Comparison of ENCODE assay signal across 33 cellular contexts in the genomic region with DNA sequence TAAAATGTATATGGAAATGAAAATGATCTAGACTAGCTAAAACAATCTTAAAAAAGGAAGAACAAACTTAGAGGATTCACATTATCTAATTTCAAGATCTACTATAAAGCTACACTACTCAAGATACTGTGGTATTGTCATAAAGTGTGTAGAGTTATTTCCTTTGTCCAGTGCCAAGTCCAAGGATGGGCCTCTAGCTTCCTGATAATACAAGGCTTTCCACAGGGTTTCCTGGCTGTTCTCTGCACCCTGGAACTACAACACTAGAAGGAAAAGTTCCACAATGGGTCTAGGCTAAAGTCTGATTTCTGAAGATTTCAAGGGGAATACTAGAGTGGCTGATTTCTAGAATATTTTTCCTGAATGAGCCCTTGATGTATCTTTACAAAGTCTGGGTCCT. TPM values are rescaled to one million over a fixed set of nuclear protein-coding genes. Genes with fewer than 3 reads are reported as not detected.
"Had no signal": no experiment of that assay in that cellular context is flagged by ENCODE, and none has a peak within 500 bp of the region (broad histone marks: within the 10 kb centered on the region; RNA-seq: fewer than 3 reads in every experiment).

No MANE protein-coding gene starts in this region.

- H3K4me3 Mint-ChIP-seq: activated CD4-positive, alpha-beta memory T cell treated with anti-CD3 and anti-CD28 coated beads, Interleukin-2, amount 10 ng/mL, durations not matched to agents 7 days and 5 days; activated CD8-positive, alpha-beta memory T cell treated with anti-CD3 and anti-CD28 coated beads, Interleukin-2, amount 10 ng/mL, durations not matched to agents 7 days and 5 days; activated naive CD4-positive, alpha-beta T cell treated with anti-CD3 and anti-CD28 coated beads, Interleukin-2, amount 10 ng/mL, durations not matched to agents 7 days and 5 days; activated naive CD8-positive, alpha-beta T cell; activated naive CD8-positive, alpha-beta T cell treated with anti-CD3 and anti-CD28 coated beads, Interleukin-2, amount 50 U/mL, for 24 hours; brain; T-helper 1 cell treated with Interleukin-12 subunit alpha and Interleukin-12 subunit beta and Interleukin-4 antibody, amounts not matched to agents 30 μg/mL and 1 μg/mL, for 36 hours; T-helper 2 cell treated with Interferon-gamma antibody and Interleukin-4, amounts not matched to agents 5 μg/mL and 100 μg/mL, for 36 hours had no signal

- DNase-seq: activated CD4-positive, alpha-beta memory T cell treated with anti-CD3 and anti-CD28 coated beads, Interleukin-2, amount 10 ng/mL, durations not matched to agents 7 days and 5 days; activated CD4-positive, alpha-beta T cell treated with anti-CD3 and anti-CD28 coated beads for 1 hour; activated CD4-positive, alpha-beta T cell treated with anti-CD3 and anti-CD28 coated beads for 48 hours; activated CD4-positive, CD25-positive, alpha-beta regulatory T cell; activated CD8-positive, alpha-beta memory T cell treated with anti-CD3 and anti-CD28 coated beads for 24 hours; activated CD8-positive, alpha-beta memory T cell treated with anti-CD3 and anti-CD28 coated beads, Interleukin-2, amount 10 ng/mL, durations not matched to agents 7 days and 5 days; activated CD8-positive, alpha-beta memory T cell treated with anti-CD3 and anti-CD28 coated beads, Interleukin-2, amount 50 U/mL, for 48 hours; activated effector memory CD4-positive, alpha-beta T cell treated with Interleukin-2 at 50 U/mL for 16 hours; activated naive CD4-positive, alpha-beta T cell treated with anti-CD3 and anti-CD28 coated beads, Interleukin-2, amount 10 ng/mL, durations not matched to agents 7 days and 5 days; activated naive CD8-positive, alpha-beta T cell treated with anti-CD3 and anti-CD28 coated beads, Interleukin-2, amount 50 U/mL, for 24 hours; activated T-cell treated with anti-CD3 and anti-CD28 coated beads, Interleukin-2, amount 50 U/mL, for 48 hours; anterior cingulate cortex; Karpas-422; NCI-H1048; NCI-H1436 treated with DMSO at 0.1 percent for 48 hours; NCI-H1694 treated with DMSO at 0.1 percent for 48 hours; NCI-H2029; NCI-H345; NCI-H524 treated with DMSO at 0.1 percent for 48 hours; PC-3; Peyer's patch; RPMI8226; SHP77 treated with DMSO at 0.1 percent for 48 hours; SK-N-SH; WERI-Rb-1 had no signal

- H3K27ac Mint-ChIP-seq: activated CD4-positive, alpha-beta memory T cell treated with anti-CD3 and anti-CD28 coated beads, Interleukin-2, amount 10 ng/mL, durations not matched to agents 7 days and 5 days; activated CD8-positive, alpha-beta memory T cell treated with anti-CD3 and anti-CD28 coated beads, Interleukin-2, amount 10 ng/mL, durations not matched to agents 7 days and 5 days; activated naive CD4-positive, alpha-beta T cell treated with anti-CD3 and anti-CD28 coated beads, Interleukin-2, amount 10 ng/mL, durations not matched to agents 7 days and 5 days; activated naive CD8-positive, alpha-beta T cell; activated naive CD8-positive, alpha-beta T cell treated with anti-CD3 and anti-CD28 coated beads, Interleukin-2, amount 50 U/mL, for 24 hours; brain; T-helper 1 cell treated with Interleukin-12 subunit alpha and Interleukin-12 subunit beta and Interleukin-4 antibody, amounts not matched to agents 30 μg/mL and 1 μg/mL, for 36 hours; T-helper 2 cell treated with Interferon-gamma antibody and Interleukin-4, amounts not matched to agents 5 μg/mL and 100 μg/mL, for 36 hours had no signal

- H3K36me3 Mint-ChIP-seq: activated naive CD4-positive, alpha-beta T cell treated with anti-CD3 and anti-CD28 coated beads, Interleukin-2, amount 10 ng/mL, durations not matched to agents 7 days and 5 days; activated naive CD8-positive, alpha-beta T cell; brain had no signal

- H3K9me3 ChIP-seq: Peyer's patch, SJSA1, SK-N-SH had no signal

- H3K4me1 ChIP-seq: SJSA1 had no signal

- H3K4me3 ChIP-seq: K562, Peyer's patch, SJSA1 had no signal

- ATAC-seq: activated CD8-positive, alpha-beta memory T cell treated with anti-CD3 and anti-CD28 coated beads, Interleukin-2, amount 10 ng/mL, durations not matched to agents 7 days and 5 days; activated naive CD8-positive, alpha-beta T cell treated with anti-CD3 and anti-CD28 coated beads, Interleukin-2, amount 50 U/mL, for 24 hours; K562; PC-3 had no signal

- H3K4me1 Mint-ChIP-seq: activated naive CD4-positive, alpha-beta T cell treated with anti-CD3 and anti-CD28 coated beads, Interleukin-2, amount 10 ng/mL, durations not matched to agents 7 days and 5 days; brain had no signal

- H3K27me3 ChIP-seq: Peyer's patch had no signal

- H3K9me3 Mint-ChIP-seq: activated CD4-positive, alpha-beta memory T cell treated with anti-CD3 and anti-CD28 coated beads, Interleukin-2, amount 10 ng/mL, durations not matched to agents 7 days and 5 days; activated naive CD4-positive, alpha-beta T cell treated with anti-CD3 and anti-CD28 coated beads, Interleukin-2, amount 10 ng/mL, durations not matched to agents 7 days and 5 days; T-helper 1 cell treated with Interleukin-12 subunit alpha and Interleukin-12 subunit beta and Interleukin-4 antibody, amounts not matched to agents 30 μg/mL and 1 μg/mL, for 36 hours; T-helper 2 cell treated with Interferon-gamma antibody and Interleukin-4, amounts not matched to agents 5 μg/mL and 100 μg/mL, for 36 hours had no signal

- H3K9ac ChIP-seq: SK-N-SH had no signal

- H3K36me3 ChIP-seq: Peyer's patch, SJSA1, WERI-Rb-1 had no signal

- H3K27ac ChIP-seq: Peyer's patch, SJSA1, WERI-Rb-1 had no signal

RNA-seq across cellular contexts. Expression of a gene that starts 38.6 kb away (rescaled TPM):
- total RNA-seq: MCF 10A, NCI-H460, PC-3, SJSA1 had no signal

RNA-seq across cellular contexts. Expression of a gene that starts 52.3 kb away (rescaled TPM):
- total RNA-seq: MCF 10A, NCI-H460, PC-3, SJSA1 had no signal

RNA-seq across cellular contexts. Expression of a gene that starts 54.3 kb away (rescaled TPM):
- total RNA-seq: MCF 10A, NCI-H460, PC-3, SJSA1 had no signal
